ENCODE assay signal across 18 cellular contexts in genomic region chr12:120873231-120873630, GRCh38. TPM values are rescaled to one million over a fixed set of nuclear protein-coding genes. Genes with fewer than 3 reads are reported as not detected.
DNase-seq lines count a peak whose midpoint lies in the region; ATAC-seq and TF ChIP-seq lines count a peak whose summit lies in the region.
"Had no signal": no experiment of that assay in that cellular context is flagged by ENCODE, and none has a peak within 500 bp of the region (broad histone marks: within the 10 kb centered on the region; RNA-seq: fewer than 3 reads in every experiment).

No MANE protein-coding gene starts in this region.

- no peaks in the 10 kb centered on the region for H3K9me3 Mint-ChIP-seq in CD14-positive monocyte
- H3K9me3 Mint-ChIP-seq in activated T-helper 17 cell treated with anti-CD3 and anti-CD28 coated beads, Interleukin-2, amount 50 U/mL, for 72 hours: no peaks in the 10 kb centered on the region
- H3K9me3 Mint-ChIP-seq in naive thymus-derived CD8-positive, alpha-beta T cell: no peaks in the 10 kb centered on the region
- H3K9me3 Mint-ChIP-seq: activated T-helper 1 cell treated with anti-CD3 and anti-CD28 coated beads, Interleukin-12 subunit alpha, Interleukin-12 subunit beta, Interleukin-2, Interleukin-4 antibody, amounts not matched to agents 30 ng/mL and 10 ng/mL and 1 ng/mL, durations not matched to agents 14 hours and 24 hours and 36 hours had no signal

- no peak for TF ChIP-seq CTCF in CD14-positive monocyte (IDR thresholded peaks at IDR 0.05)

- peak overlapping the region; percentile 52 to 87 (median 85) for H3K27ac Mint-ChIP-seq in CD14-positive monocyte
- peak overlapping the region; percentile 36 for H3K27ac Mint-ChIP-seq in activated T-helper 17 cell treated with anti-CD3 and anti-CD28 coated beads, Interleukin-2, amount 50 U/mL, for 72 hours
- H3K27ac Mint-ChIP-seq in naive thymus-derived CD8-positive, alpha-beta T cell: peak overlapping the region in 7 of 10 donors; percentile 0 to 60 (median 13)
- H3K27ac Mint-ChIP-seq: activated T-helper 1 cell treated with anti-CD3 and anti-CD28 coated beads, Interleukin-12 subunit alpha, Interleukin-12 subunit beta, Interleukin-2, Interleukin-4 antibody, amounts not matched to agents 30 ng/mL and 10 ng/mL and 1 ng/mL, durations not matched to agents 14 hours and 24 hours and 36 hours had no signal

- H3K4me3 Mint-ChIP-seq in CD14-positive monocyte: peak overlapping the region; percentile 37 to 77
- H3K4me3 Mint-ChIP-seq in activated T-helper 17 cell treated with anti-CD3 and anti-CD28 coated beads, Interleukin-2, amount 50 U/mL, for 72 hours: no peak overlapping the region
- H3K4me3 Mint-ChIP-seq in naive thymus-derived CD8-positive, alpha-beta T cell: peak overlapping the region in 9 of 10 donors; percentile 1 to 67 (median 51)
- H3K4me3 Mint-ChIP-seq: activated T-helper 1 cell treated with anti-CD3 and anti-CD28 coated beads, Interleukin-12 subunit alpha, Interleukin-12 subunit beta, Interleukin-2, Interleukin-4 antibody, amounts not matched to agents 30 ng/mL and 10 ng/mL and 1 ng/mL, durations not matched to agents 14 hours and 24 hours and 36 hours had no signal

- H3K27me3 Mint-ChIP-seq in CD14-positive monocyte (ENCODE audit: low read depth in 3 of 3): peaks cover 0 to 2% (median 1%) of the 10 kb centered on the region in 3 donors
- no peaks in the 10 kb centered on the region for H3K27me3 Mint-ChIP-seq in activated T-helper 17 cell treated with anti-CD3 and anti-CD28 coated beads, Interleukin-2, amount 50 U/mL, for 72 hours
- no peaks in the 10 kb centered on the region for H3K27me3 Mint-ChIP-seq in naive thymus-derived CD8-positive, alpha-beta T cell

- H3K4me1 Mint-ChIP-seq in CD14-positive monocyte: peaks cover 63% of the 10 kb centered on the region
- H3K4me1 Mint-ChIP-seq in activated T-helper 17 cell treated with anti-CD3 and anti-CD28 coated beads, Interleukin-2, amount 50 U/mL, for 72 hours: peaks cover 23% of the 10 kb centered on the region
- H3K4me1 Mint-ChIP-seq in naive thymus-derived CD8-positive, alpha-beta T cell: peaks cover 21 to 63% (median 60%) of the 10 kb centered on the region in 4 donors

- peaks cover 3 to 9% of the 10 kb centered on the region in 2 donors for H3K36me3 Mint-ChIP-seq in CD14-positive monocyte
- H3K36me3 Mint-ChIP-seq in activated T-helper 17 cell treated with anti-CD3 and anti-CD28 coated beads, Interleukin-2, amount 50 U/mL, for 72 hours (ENCODE audit: low read depth): peaks cover 1% of the 10 kb centered on the region
- H3K36me3 Mint-ChIP-seq in naive thymus-derived CD8-positive, alpha-beta T cell: peaks cover 0 to 18% (median 0%) of the 10 kb centered on the region in 3 donors

- intact Hi-C loops in CD14-positive monocyte (cut with micrococcal nuclease): no loop called here

- DNase-seq in CD14-positive monocyte (ENCODE audit: low spot score) (no peak), GF-D8 (lab: John Stamatoyannopoulos, UW) (peak; percentile 50), activated gamma-delta T cell treated with Interleukin-2 at 50 U/mL for 16 hours (no peak), COLO668 (lab: John Stamatoyannopoulos, UW; ENCODE audit: unreplicated experiment) (no peak)
- DNase-seq in naive thymus-derived CD8-positive, alpha-beta T cell: no peak
- DNase-seq: activated CD4-positive, alpha-beta T cell treated with anti-CD3 and anti-CD28 coated beads, Interleukin-2, amount 50 U/mL, for 48 hours; amniotic stem cell; DMS153; effector CD8-positive, alpha-beta T cell; NCI-H187; NCI-H2227 treated with DMSO at 0.1 percent for 48 hours; stimulated activated CD4-positive, alpha-beta T cell treated with anti-CD3 and anti-CD28 coated beads, Interleukin-2, amount 100 ng/mL, for 24 hours; SW 1271; uterus had no signal

- ATAC-seq in activated T-helper 17 cell treated with anti-CD3 and anti-CD28 coated beads, Interleukin-2, amount 50 U/mL, for 72 hours (replicated peaks): no peak
- ATAC-seq in naive thymus-derived CD8-positive, alpha-beta T cell: no peak
- ATAC-seq in HG02840 (IDR thresholded peaks at IDR 0.05; ENCODE audit: low FRiP score, unreplicated experiment): no peak
- ATAC-seq: sciatic nerve had no signal

- POLR2A ChIA-PET in naive thymus-derived CD8-positive, alpha-beta T cell (lab: Charles Lee): interaction anchor here (1.1 kb wide), 1 partner anchor 11 kb away, joined by 3 read pairs; no protein-coding TSS in a partner anchor

RNA-seq across cellular contexts. Expression of gene SPPL3, which starts 30.9 kb away (rescaled TPM):
- 10 to 100 TPM; 14.5 to 18.6 TPM for polyA plus RNA-seq in CD14-positive monocyte
- total RNA-seq in activated T-helper 17 cell treated with anti-CD3 and anti-CD28 coated beads, Interleukin-2, amount 50 U/mL, for 72 hours: 10 to 100 TPM; 33.7 to 34.5 TPM
- total RNA-seq in naive thymus-derived CD8-positive, alpha-beta T cell: 10 to 100 TPM; 54.0 to 56.2 TPM
- 10 to 100 TPM; 23.3 to 37.3 (median 23.9) TPM for polyA plus RNA-seq in naive thymus-derived CD8-positive, alpha-beta T cell

Comparison
In these comparisons a context has a peak if more than half of its experiments do, and no peak if none do; other contexts are left out.
1. H3K27ac Mint-ChIP-seq: peak in every context shown above with its lines; median percentile 85 in CD14-positive monocyte; 36 in activated T-helper 17 cell treated with anti-CD3 and anti-CD28 coated beads, Interleukin-2, amount 50 U/mL, for 72 hours; 13 in naive thymus-derived CD8-positive, alpha-beta T cell.